ENCODE assay signal across 11 cellular contexts in the genomic region with DNA sequence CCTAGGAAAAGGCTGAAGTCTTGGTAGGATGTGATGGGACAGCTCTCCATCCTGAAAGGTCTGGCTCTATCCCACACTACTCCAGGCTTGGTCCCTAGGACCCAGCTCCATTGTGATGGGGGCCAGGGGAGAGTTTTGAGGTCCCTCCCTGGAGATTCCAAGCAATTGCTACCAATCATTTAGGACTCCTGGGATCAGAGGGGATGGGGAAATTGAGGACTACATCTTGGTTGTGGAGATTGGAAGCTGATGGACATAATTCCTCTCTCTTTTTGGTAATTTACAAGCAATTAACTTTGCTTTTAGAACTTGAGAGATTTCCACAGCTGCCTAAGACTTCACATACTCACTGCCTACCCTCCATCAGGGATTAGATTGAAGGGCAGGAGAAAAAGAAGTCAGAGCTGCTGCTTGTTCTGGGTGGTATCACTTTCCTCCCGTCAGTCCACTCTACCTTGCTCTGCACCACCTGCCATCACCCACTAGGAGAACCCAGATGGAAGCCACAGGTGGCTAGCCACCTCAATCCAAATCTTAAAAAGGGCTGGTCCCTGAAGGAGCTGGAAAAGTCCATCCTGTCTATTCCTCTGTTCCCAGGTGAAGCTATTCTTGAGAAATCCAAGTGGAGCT. TPM values are rescaled to one million over a fixed set of nuclear protein-coding genes. Genes with fewer than 3 reads are reported as not detected.
A peak's percentile ranks its signal among the peaks of the same experiment; 100 is the strongest.
DNase-seq lines count a peak whose midpoint lies in the region; TF ChIP-seq lines count a peak whose summit lies in the region.
"Had no signal": no experiment of that assay in that cellular context is flagged by ENCODE, and none has a peak within 500 bp of the region (broad histone marks: within the 10 kb centered on the region; RNA-seq: fewer than 3 reads in every experiment).

No MANE protein-coding gene starts in this region.

- POLR2A ChIA-PET in Caco-2 (lab: Charles Lee): interaction anchor here (1.1 to 2.0 kb wide), 2 partner anchors 11 to 77 kb away, joined by 3 to 9 read pairs; partner anchors contain the start of genes IRF1 and RAD50

- H3K4me1 Mint-ChIP-seq in IgD-negative memory B cell: peaks cover 43 to 58% (median 52%) of the 10 kb centered on the region in 3 donors
- H3K4me1 Mint-ChIP-seq in activated T-helper 2 cell treated with anti-CD3 and anti-CD28 coated beads, Interferon-gamma antibody, Interleukin-2, Interleukin-4, amounts not matched to agents 10 μg/mL and 5 μg/mL and 100 μg/mL, durations not matched to agents 14 hours and 24 hours and 36 hours (ENCODE audit: low read depth): peaks cover 33% of the 10 kb centered on the region
- peaks cover 21% of the 10 kb centered on the region for H3K4me1 Mint-ChIP-seq in Caco-2 (ENCODE audit: low read depth, unreplicated experiment)

- DNase-seq in GM12865 (ENCODE audit: low read depth) (peak; percentile 54), NCI-H1048 (lab: John Stamatoyannopoulos, UW) (no peak), Caco-2 (no peak), Karpas-422 (no peak)
- no peak for DNase-seq in activated T-helper 2 cell treated with anti-CD3 and anti-CD28 coated beads, Interferon-gamma antibody, Interleukin-2, Interleukin-4, amounts not matched to agents 10 μg/mL and 5 μg/mL and 100 μg/mL, durations not matched to agents 14 hours and 24 hours and 36 hours (ENCODE audit: low spot score)
- DNase-seq: adrenal gland; DMS79; effector CD4-positive, alpha-beta T cell; left colon had no signal

- H3K4me3 Mint-ChIP-seq in IgD-negative memory B cell: peak overlapping the region in 2 of 4 donors; percentile 75 to 77
- no peak overlapping the region for H3K4me3 Mint-ChIP-seq in activated T-helper 2 cell treated with anti-CD3 and anti-CD28 coated beads, Interferon-gamma antibody, Interleukin-2, Interleukin-4, amounts not matched to agents 10 μg/mL and 5 μg/mL and 100 μg/mL, durations not matched to agents 14 hours and 24 hours and 36 hours (ENCODE audit: low read depth)
- no peak overlapping the region for H3K4me3 Mint-ChIP-seq in Caco-2 (ENCODE audit: unreplicated experiment)

- BruUV-seq in Caco-2 (replicated peaks; lab: Mats Ljungman, UMichigan): no TSS peak

- H3K27ac Mint-ChIP-seq in IgD-negative memory B cell: peak overlapping the region; percentile 29 to 94 (median 88)
- H3K27ac Mint-ChIP-seq in activated T-helper 2 cell treated with anti-CD3 and anti-CD28 coated beads, Interferon-gamma antibody, Interleukin-2, Interleukin-4, amounts not matched to agents 10 μg/mL and 5 μg/mL and 100 μg/mL, durations not matched to agents 14 hours and 24 hours and 36 hours: peak overlapping the region; percentile 46
- H3K27ac Mint-ChIP-seq in Caco-2 (ENCODE audit: unreplicated experiment): no peak overlapping the region

- H3K9me2 ChIP-seq in Karpas-422 (replicated peaks; ENCODE audit: insufficient read depth, low read length): no peaks in the 10 kb centered on the region

- no peak overlapping the region for H2AFZ ChIP-seq in Karpas-422 (ENCODE audit: low read length)

- H3K4me3 ChIP-seq in GM12865 (ENCODE audit: low read depth, low read length) (no peak overlapping the region), neutrophil (ENCODE audit: low read depth in 1 of 2, low read length in 1 of 2) (no peak overlapping the region), Caco-2 (ENCODE audit: low read depth, low read length) (no peak overlapping the region), Karpas-422 (ENCODE audit: low read length) (no peak overlapping the region)
- H3K4me3 ChIP-seq: adrenal gland had no signal

- H3K36me3 ChIP-seq in neutrophil (peaks cover 92% of the 10 kb centered on the region), Caco-2 (ENCODE audit: control insufficient read depth, insufficient read depth, low read length) (no peaks in the 10 kb centered on the region), Karpas-422 (ENCODE audit: insufficient read depth, low read length) (no peaks in the 10 kb centered on the region)

- no peaks in the 10 kb centered on the region for H4K20me1 ChIP-seq in Karpas-422 (ENCODE audit: insufficient read depth, low read depth, low read length)

- H3K27ac ChIP-seq in neutrophil (peak overlapping the region; percentile 74), Karpas-422 (ENCODE audit: low read length) (no peak overlapping the region)
- H3K27ac ChIP-seq: adrenal gland had no signal

- intact Hi-C loops in activated T-helper 2 cell treated with anti-CD3 and anti-CD28 coated beads, Interferon-gamma antibody, Interleukin-2, Interleukin-4, amounts not matched to agents 10 μg/mL and 5 μg/mL and 100 μg/mL, durations not matched to agents 14 hours and 24 hours and 36 hours (cut with micrococcal nuclease): no loop called here
- intact Hi-C loops in Caco-2 (cut with micrococcal nuclease; ENCODE audit: unreplicated experiment): no loop called here

- H3K4me1 ChIP-seq in neutrophil (ENCODE audit: control insufficient read depth in 1 of 2, insufficient read depth in 1 of 2, low read depth in 1 of 2, low read length in 1 of 2) (peaks cover 20 to 70% of the 10 kb centered on the region in 2 experiments), Caco-2 (peaks cover 34% of the 10 kb centered on the region), Karpas-422 (ENCODE audit: low read length) (peaks cover 18% of the 10 kb centered on the region)

- no peak overlapping the region for H3K9ac ChIP-seq in Karpas-422 (ENCODE audit: low read length)

- H3K27me3 Mint-ChIP-seq in IgD-negative memory B cell (no peaks in the 10 kb centered on the region), Caco-2 (ENCODE audit: insufficient read depth, unreplicated experiment) (no peaks in the 10 kb centered on the region)
- H3K27me3 Mint-ChIP-seq in activated T-helper 2 cell treated with anti-CD3 and anti-CD28 coated beads, Interferon-gamma antibody, Interleukin-2, Interleukin-4, amounts not matched to agents 10 μg/mL and 5 μg/mL and 100 μg/mL, durations not matched to agents 14 hours and 24 hours and 36 hours (ENCODE audit: low read depth): no peaks in the 10 kb centered on the region

- peaks cover 15% of the 10 kb centered on the region for H3K9me3 ChIP-seq in neutrophil
- H3K9me3 ChIP-seq in Caco-2: no peaks in the 10 kb centered on the region
- no peaks in the 10 kb centered on the region for H3K9me3 ChIP-seq in Karpas-422 (ENCODE audit: low read length)
- H3K9me3 ChIP-seq: adrenal gland had no signal

- no peak overlapping the region for H3K4me2 ChIP-seq in Karpas-422 (ENCODE audit: low read depth, low read length, poor library complexity, severe bottlenecking)

- H3K9me3 Mint-ChIP-seq in IgD-negative memory B cell: no peaks in the 10 kb centered on the region
- no peaks in the 10 kb centered on the region for H3K9me3 Mint-ChIP-seq in activated T-helper 2 cell treated with anti-CD3 and anti-CD28 coated beads, Interferon-gamma antibody, Interleukin-2, Interleukin-4, amounts not matched to agents 10 μg/mL and 5 μg/mL and 100 μg/mL, durations not matched to agents 14 hours and 24 hours and 36 hours
- H3K9me3 Mint-ChIP-seq in Caco-2 (ENCODE audit: unreplicated experiment): no peaks in the 10 kb centered on the region

- H3K79me2 ChIP-seq in Karpas-422 (ENCODE audit: low read length): no peaks in the 10 kb centered on the region

- TF ChIP-seq CTCF in GM12865 (IDR thresholded peaks at IDR 0.05; ENCODE audit: insufficient read depth, low read depth, low read length, missing control alignments): no peak
- no peak for TF ChIP-seq CTCF in neutrophil (IDR thresholded peaks at IDR 0.05)
- no peak for TF ChIP-seq CTCF in Caco-2 (IDR thresholded peaks at IDR 0.05; ENCODE audit: insufficient read depth in 1 of 2, low read depth in 1 of 2, low read length in 1 of 2, severe bottlenecking in 1 of 2, unreplicated experiment in 1 of 2)

- H3K36me3 Mint-ChIP-seq in IgD-negative memory B cell: peaks cover 9% of the 10 kb centered on the region
- H3K36me3 Mint-ChIP-seq in activated T-helper 2 cell treated with anti-CD3 and anti-CD28 coated beads, Interferon-gamma antibody, Interleukin-2, Interleukin-4, amounts not matched to agents 10 μg/mL and 5 μg/mL and 100 μg/mL, durations not matched to agents 14 hours and 24 hours and 36 hours (ENCODE audit: low read depth): peaks cover 39% of the 10 kb centered on the region
- H3K36me3 Mint-ChIP-seq in Caco-2 (ENCODE audit: insufficient read depth, unreplicated experiment): peaks cover 43% of the 10 kb centered on the region

- CTCF ChIA-PET in Caco-2 (lab: Charles Lee): interaction anchor here (0.6 to 2.0 kb wide), 5 partner anchors 10 to 63 kb away, joined by 3 to 5 read pairs (median 3); no protein-coding TSS in a partner anchor

- H3K27me3 ChIP-seq in neutrophil (no peaks in the 10 kb centered on the region), Caco-2 (replicated peaks; ENCODE audit: control insufficient read depth, insufficient read depth, low read length) (no peaks in the 10 kb centered on the region), Karpas-422 (ENCODE audit: low read length) (no peaks in the 10 kb centered on the region)
- H3K27me3 ChIP-seq: adrenal gland had no signal

RNA-seq across cellular contexts. Expression of gene IRF1, which starts 10.6 kb away (rescaled TPM):
- polyA plus RNA-seq in IgD-negative memory B cell: 207 TPM
- total RNA-seq in activated T-helper 2 cell treated with anti-CD3 and anti-CD28 coated beads, Interferon-gamma antibody, Interleukin-2, Interleukin-4, amounts not matched to agents 10 μg/mL and 5 μg/mL and 100 μg/mL, durations not matched to agents 14 hours and 24 hours and 36 hours: 155 TPM in 2 replicates
- total RNA-seq in Caco-2 (2022): 16.0 and 16.8 TPM in 2 replicates
- 4.8 and 7.3 TPM in 2 replicates for total RNA-seq in Karpas-422 (2014; rRNA removed; shearing (Covaris generic); ENCODE audit: low replicate concordance)
